6 cellular contexts compared by ENCODE assay signal in the genomic region with DNA sequence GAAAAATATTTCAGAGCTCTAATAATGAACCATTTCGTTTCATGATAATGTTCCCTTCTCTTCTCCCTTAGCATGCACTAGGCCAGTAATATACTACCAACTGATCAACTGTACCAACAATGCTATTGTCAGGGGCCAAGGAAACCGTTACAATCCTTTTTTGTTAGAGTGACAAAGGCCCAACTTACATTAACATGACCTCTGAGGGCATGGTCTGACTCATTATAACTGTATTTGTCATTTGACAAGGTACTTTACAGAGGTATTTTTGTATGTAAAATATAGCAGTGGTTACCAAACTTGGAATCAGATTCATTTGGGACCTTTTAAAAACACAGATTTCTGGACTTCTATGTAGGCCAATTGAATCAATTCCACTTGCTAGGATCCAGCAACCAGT.
"Had no signal": no experiment of that assay in that cellular context is flagged by ENCODE, and none has a peak within 500 bp of the region (broad histone marks: within the 10 kb centered on the region; RNA-seq: fewer than 3 reads in every experiment).

No MANE protein-coding gene starts in this region.

- H3K4me1 Mint-ChIP-seq: GM23338, H9 had no signal

- H3K4me3 Mint-ChIP-seq: GM23338, H9 had no signal

- H3K27ac Mint-ChIP-seq: GM23338 had no signal

- DNase-seq: H9, HCEC 1CT, IMR-90, KG1 had no signal

- ATAC-seq: GM23338, K562 had no signal

- H3K9me3 Mint-ChIP-seq: GM23338, H9 had no signal
